ENCODE assay signal across 1 cellular context in the genomic region with DNA sequence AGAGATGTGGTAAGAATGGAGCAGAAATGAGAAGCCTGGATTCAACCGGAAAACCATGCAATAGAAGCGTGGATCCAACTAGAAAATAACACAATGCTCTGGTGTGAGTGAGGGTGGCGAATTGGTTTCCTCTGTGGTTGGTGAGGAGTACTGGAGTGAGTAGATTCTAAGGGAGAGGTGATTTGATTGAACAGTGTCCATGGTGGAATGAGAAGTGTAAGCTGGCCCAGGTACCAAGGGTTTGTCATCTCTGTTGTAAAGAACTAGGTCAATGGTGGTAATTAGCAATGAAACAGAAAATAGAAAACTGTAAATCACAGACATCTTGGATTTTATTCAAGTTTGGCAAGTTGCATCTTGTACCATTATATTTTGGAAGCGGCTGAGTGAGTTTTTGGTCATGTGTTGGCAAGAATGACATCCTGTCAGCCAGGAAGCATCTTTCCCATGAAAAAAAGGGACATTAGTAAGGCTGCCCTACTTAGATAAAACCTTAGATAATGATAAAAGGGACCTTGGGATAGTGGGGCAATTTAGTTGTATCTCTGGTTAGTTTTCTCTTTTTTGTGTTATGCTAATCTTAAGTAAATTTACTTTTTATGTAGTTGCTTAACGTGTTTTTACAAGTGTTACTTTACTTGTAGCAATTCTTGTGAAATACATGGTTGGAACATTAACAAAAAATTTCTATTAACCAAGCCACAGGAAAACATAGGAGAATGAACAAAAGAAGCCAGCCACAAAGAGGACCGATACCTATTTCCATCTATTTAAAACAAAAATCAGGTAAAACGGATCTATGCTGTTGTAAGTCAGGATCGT.
TF ChIP-seq lines count a peak whose summit lies in the region.

No MANE protein-coding gene starts in this region.

TF ChIP-seq in HepG2, 621 proteins besides CTCF, POLR2A, EP300 and RAD21 (continues in another document):
- peak; percentile 90 for TF ChIP-seq NCOR1 (IDR thresholded peaks at IDR 0.05; ENCODE audit: borderline replicate concordance, low read length)
- no peak for TF ChIP-seq ZBTB1 (CRISPR knock-in tag; IDR thresholded peaks at IDR 0.05; ENCODE audit: borderline replicate concordance)
- no peak for TF ChIP-seq LRRFIP1 (CRISPR knock-in tag; conservative IDR thresholded peaks at IDR 0.05)
- TF ChIP-seq NFKBIZ (CRISPR knock-in tag; IDR thresholded peaks at IDR 0.05): no peak; the same call in 1 of the 2 replicates
- TF ChIP-seq ATF3 (CRISPR knock-in tag; IDR thresholded peaks at IDR 0.05): no peak
- no peak for TF ChIP-seq XBP1 (CRISPR knock-in tag; IDR thresholded peaks at IDR 0.05)
- no peak for TF ChIP-seq ZNF562 (CRISPR knock-in tag; IDR thresholded peaks at IDR 0.05; ENCODE audit: borderline replicate concordance)
- no peak for TF ChIP-seq TBX3 (IDR thresholded peaks at IDR 0.05; ENCODE audit: borderline replicate concordance)
- peak; percentile 51 for TF ChIP-seq SP5 (CRISPR knock-in tag; IDR thresholded peaks at IDR 0.05; ENCODE audit: borderline replicate concordance, low read depth)
- TF ChIP-seq THAP9 (CRISPR knock-in tag; IDR thresholded peaks at IDR 0.05; ENCODE audit: borderline replicate concordance): no peak
- TF ChIP-seq ZFP37 (CRISPR knock-in tag; IDR thresholded peaks at IDR 0.05; ENCODE audit: borderline replicate concordance): no peak
- no peak for TF ChIP-seq PRPF4 (IDR thresholded peaks at IDR 0.05; ENCODE audit: low read depth, low read length, poor library complexity, severe bottlenecking)
- TF ChIP-seq, protein P1, sequence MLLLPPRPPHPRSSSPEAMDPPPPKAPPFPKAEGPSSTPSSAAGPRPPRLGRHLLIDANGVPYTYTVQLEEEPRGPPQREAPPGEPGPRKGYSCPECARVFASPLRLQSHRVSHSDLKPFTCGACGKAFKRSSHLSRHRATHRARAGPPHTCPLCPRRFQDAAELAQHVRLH (CRISPR knock-in tag; IDR thresholded peaks at IDR 0.05; ENCODE audit: borderline replicate concordance, low read depth): no peak
- TF ChIP-seq HNRNPL (IDR thresholded peaks at IDR 0.05; ENCODE audit: low read depth, low read length): no peak
- TF ChIP-seq DMTF1 (CRISPR knock-in tag; IDR thresholded peaks at IDR 0.05): no peak
- peak; percentile 87 for TF ChIP-seq BCL6 (CRISPR knock-in tag; IDR thresholded peaks at IDR 0.05)
- TF ChIP-seq KLF15 (CRISPR knock-in tag; IDR thresholded peaks at IDR 0.05; ENCODE audit: borderline replicate concordance): no peak
- TF ChIP-seq, protein P2, sequence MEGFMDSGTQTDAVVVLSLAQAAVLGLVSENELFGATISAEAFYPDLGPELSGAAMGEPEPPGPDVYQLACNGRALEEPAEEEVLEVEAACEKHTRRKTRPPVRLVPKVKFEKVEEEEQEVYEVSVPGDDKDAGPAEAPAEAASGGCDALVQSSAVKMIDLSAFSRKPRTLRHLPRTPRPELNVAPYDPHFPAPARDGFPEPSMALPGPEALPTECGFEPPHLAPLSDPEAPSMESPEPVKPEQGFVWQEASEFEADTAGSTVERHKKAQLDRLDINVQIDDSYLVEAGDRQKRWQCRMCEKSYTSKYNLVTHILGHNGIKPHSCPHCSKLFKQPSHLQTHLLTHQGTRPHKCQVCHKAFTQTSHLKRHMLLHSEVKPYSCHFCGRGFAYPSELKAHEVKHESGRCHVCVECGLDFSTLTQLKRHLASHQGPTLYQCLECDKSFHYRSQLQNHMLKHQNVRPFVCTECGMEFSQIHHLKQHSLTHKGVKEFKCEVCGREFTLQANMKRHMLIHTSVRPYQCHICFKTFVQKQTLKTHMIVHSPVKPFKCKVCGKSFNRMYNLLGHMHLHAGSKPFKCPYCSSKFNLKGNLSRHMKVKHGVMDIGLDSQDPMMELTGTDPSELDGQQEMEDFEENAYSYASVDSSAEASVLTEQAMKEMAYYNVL (CRISPR knock-in tag; IDR thresholded peaks at IDR 0.05; ENCODE audit: borderline replicate concordance): no peak
- TF ChIP-seq ZNF780A (CRISPR knock-in tag; IDR thresholded peaks at IDR 0.05): no peak
- 0 out of 2 replicates have a peak, but pooled peaks have one; percentile 15 for TF ChIP-seq FOXP1 (IDR thresholded peaks at IDR 0.05)
- TF ChIP-seq FOXP1 (CRISPR knock-in tag; IDR thresholded peaks at IDR 0.05): peak; percentile 94
- TF ChIP-seq RELA (CRISPR knock-in tag; IDR thresholded peaks at IDR 0.05): no peak
- no peak for TF ChIP-seq SMAD1 (CRISPR knock-in tag; IDR thresholded peaks at IDR 0.05; ENCODE audit: borderline replicate concordance, low read depth)
- TF ChIP-seq CC2D1A (CRISPR knock-in tag; IDR thresholded peaks at IDR 0.05): no peak
- no peak for TF ChIP-seq ZNF574 (CRISPR knock-in tag; IDR thresholded peaks at IDR 0.05)
- TF ChIP-seq ZNF670 (CRISPR knock-in tag; IDR thresholded peaks at IDR 0.05; ENCODE audit: borderline replicate concordance): 0 out of 2 replicates have a peak, but pooled peaks have one; percentile 41
- no peak for TF ChIP-seq MED8 (CRISPR knock-in tag; IDR thresholded peaks at IDR 0.05; ENCODE audit: insufficient replicate concordance)
- TF ChIP-seq RBAK (CRISPR knock-in tag; IDR thresholded peaks at IDR 0.05): no peak
- TF ChIP-seq, protein P3, sequence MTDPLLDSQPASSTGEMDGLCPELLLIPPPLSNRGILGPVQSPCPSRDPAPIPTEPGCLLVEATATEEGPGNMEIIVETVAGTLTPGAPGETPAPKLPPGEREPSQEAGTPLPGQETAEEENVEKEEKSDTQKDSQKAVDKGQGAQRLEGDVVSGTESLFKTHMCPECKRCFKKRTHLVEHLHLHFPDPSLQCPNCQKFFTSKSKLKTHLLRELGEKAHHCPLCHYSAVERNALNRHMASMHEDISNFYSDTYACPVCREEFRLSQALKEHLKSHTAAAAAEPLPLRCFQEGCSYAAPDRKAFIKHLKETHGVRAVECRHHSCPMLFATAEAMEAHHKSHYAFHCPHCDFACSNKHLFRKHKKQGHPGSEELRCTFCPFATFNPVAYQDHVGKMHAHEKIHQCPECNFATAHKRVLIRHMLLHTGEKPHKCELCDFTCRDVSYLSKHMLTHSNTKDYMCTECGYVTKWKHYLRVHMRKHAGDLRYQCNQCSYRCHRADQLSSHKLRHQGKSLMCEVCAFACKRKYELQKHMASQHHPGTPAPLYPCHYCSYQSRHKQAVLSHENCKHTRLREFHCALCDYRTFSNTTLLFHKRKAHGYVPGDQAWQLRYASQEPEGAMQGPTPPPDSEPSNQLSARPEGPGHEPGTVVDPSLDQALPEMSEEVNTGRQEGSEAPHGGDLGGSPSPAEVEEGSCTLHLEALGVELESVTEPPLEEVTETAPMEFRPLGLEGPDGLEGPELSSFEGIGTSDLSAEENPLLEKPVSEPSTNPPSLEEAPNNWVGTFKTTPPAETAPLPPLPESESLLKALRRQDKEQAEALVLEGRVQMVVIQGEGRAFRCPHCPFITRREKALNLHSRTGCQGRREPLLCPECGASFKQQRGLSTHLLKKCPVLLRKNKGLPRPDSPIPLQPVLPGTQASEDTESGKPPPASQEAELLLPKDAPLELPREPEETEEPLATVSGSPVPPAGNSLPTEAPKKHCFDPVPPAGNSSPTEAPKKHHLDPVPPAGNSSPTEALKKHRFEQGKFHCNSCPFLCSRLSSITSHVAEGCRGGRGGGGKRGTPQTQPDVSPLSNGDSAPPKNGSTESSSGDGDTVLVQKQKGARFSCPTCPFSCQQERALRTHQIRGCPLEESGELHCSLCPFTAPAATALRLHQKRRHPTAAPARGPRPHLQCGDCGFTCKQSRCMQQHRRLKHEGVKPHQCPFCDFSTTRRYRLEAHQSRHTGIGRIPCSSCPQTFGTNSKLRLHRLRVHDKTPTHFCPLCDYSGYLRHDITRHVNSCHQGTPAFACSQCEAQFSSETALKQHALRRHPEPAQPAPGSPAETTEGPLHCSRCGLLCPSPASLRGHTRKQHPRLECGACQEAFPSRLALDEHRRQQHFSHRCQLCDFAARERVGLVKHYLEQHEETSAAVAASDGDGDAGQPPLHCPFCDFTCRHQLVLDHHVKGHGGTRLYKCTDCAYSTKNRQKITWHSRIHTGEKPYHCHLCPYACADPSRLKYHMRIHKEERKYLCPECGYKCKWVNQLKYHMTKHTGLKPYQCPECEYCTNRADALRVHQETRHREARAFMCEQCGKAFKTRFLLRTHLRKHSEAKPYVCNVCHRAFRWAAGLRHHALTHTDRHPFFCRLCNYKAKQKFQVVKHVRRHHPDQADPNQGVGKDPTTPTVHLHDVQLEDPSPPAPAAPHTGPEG (CRISPR knock-in tag; IDR thresholded peaks at IDR 0.05): no peak
